In genomic region chr11:62804310-62805043, GRCh38 we compare ENCODE assay signal across 1 cellular context.
TF ChIP-seq lines count a peak whose summit lies in the region.

No MANE protein-coding gene starts in this region.

TF ChIP-seq in GM12878, 131 proteins besides CTCF, POLR2A, EP300 and RAD21:
- TF ChIP-seq JUNB (IDR thresholded peaks at IDR 0.05) (0 out of 2 replicates have a peak, but pooled peaks have one; percentile 16), NFIC (IDR thresholded peaks at IDR 0.05; ENCODE audit: low read depth, low read length) (peak; percentile 29; the same call in 1 of the 2 replicates), ATF2 (IDR thresholded peaks at IDR 0.05; ENCODE audit: low read length) (peak; percentile 63; the same call in 1 of the 2 replicates), EED (IDR thresholded peaks at IDR 0.05; ENCODE audit: low read depth) (no peak), MTA3 (IDR thresholded peaks at IDR 0.05; ENCODE audit: borderline replicate concordance, low read length) (0 out of 2 replicates have a peak, but pooled peaks have one; percentile 55), CREM (IDR thresholded peaks at IDR 0.05; ENCODE audit: low read depth) (peak; percentile 13; the same call in 1 of the 2 replicates), PBX3 (IDR thresholded peaks at IDR 0.05; ENCODE audit: insufficient replicate concordance, low read depth, low read length) (peak; percentile 18), IKZF2 (IDR thresholded peaks at IDR 0.05) (no peak), CBFB (IDR thresholded peaks at IDR 0.05; ENCODE audit: low read depth) (no peak), RUNX3 (IDR thresholded peaks at IDR 0.05; ENCODE audit: low read length) (peak; percentile 73), RFX5 (IDR thresholded peaks at IDR 0.05; ENCODE audit: low read depth, low read length) (no peak), ATF7 (IDR thresholded peaks at IDR 0.05; ENCODE audit: low read depth) (peak; percentile 58), TCF7 (IDR thresholded peaks at IDR 0.05; ENCODE audit: borderline replicate concordance) (peak; percentile 39; the same call in 1 of the 2 replicates)
